In the genomic region with DNA sequence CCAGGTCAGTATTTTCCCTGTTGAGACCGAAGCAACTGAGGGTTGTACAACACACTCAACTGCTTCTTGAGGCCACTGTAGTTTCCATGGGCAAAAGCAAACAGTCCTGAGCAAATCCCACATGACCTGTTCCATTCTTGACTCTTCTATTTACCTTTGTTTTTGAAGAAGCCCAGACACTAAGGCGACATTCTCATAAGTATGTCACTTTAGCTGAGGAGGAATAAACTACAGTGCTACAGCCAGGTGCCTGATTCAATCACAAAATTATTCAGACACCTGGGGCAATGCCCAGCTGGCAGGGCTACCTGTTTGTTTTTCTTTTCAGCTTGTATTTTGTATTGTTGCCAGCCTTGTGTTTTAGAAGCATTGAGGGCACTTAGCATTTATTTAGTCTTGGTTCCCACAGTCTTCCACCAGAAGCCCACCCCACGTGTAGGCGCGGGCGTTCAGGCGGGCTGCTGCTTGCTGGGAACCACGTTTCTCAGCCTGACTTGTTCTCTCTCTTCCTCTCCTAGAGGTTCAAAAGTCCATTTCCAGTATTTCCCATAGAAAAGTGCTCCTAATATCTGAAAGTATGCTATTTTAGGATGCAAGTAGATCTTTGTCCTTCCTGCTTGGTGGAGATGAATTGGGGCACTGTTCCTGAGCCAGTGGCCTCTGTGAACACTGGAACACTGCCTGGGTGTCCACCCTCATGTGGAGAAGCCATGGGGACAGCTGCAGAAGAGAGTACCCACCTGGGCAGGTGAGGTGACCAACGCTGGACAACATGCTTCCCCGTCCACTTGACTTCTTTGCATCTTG, we compare ENCODE assay signal across 23 cellular contexts.
A peak's percentile ranks its signal among the peaks of the same experiment; 100 is the strongest.
DNase-seq lines count a peak whose midpoint lies in the region; ATAC-seq and TF ChIP-seq lines count a peak whose summit lies in the region.
"Had no signal": no experiment of that assay in that cellular context is flagged by ENCODE, and none has a peak within 500 bp of the region (broad histone marks: within the 10 kb centered on the region; RNA-seq: fewer than 3 reads in every experiment).

No MANE protein-coding gene starts in this region.

- no peaks in the 10 kb centered on the region for H3F3A ChIP-seq in PC-9 (ENCODE audit: insufficient read depth, low read depth)

- no peaks in the 10 kb centered on the region for H3K4me1 Mint-ChIP-seq in activated CD4-positive, alpha-beta T cell treated with anti-CD3 and anti-CD28 coated beads, Interleukin-2, amount 10 ng/mL, durations not matched to agents 24 days and 14 days
- H3K4me1 Mint-ChIP-seq: stimulated activated naive B cell treated with anti-CD40 and anti-IgM and Interleukin-4, amounts not matched to agents 10 μg/mL and 1 μg/mL and 100 μg/mL, for 72 hours had no signal

- H3K9me2 ChIP-seq in PC-9 (ENCODE audit: insufficient read depth), result no peaks in the 10 kb centered on the region

- TF ChIP-seq POLR2A in stomach (IDR thresholded peaks at IDR 0.05), result no peak

- intact Hi-C loops in mammary epithelial cell (cut with micrococcal nuclease) (no loop called here), PC-9 (cut with micrococcal nuclease; ENCODE audit: unreplicated experiment) (loop anchor here (1.0 kb wide), 1 partner anchor 14 kb away; no protein-coding TSS in a partner anchor), stomach (cut with DNase I; ENCODE audit: low total_unique reads) (no loop called here)
- intact Hi-C loops in activated CD4-positive, alpha-beta T cell treated with anti-CD3 and anti-CD28 coated beads, Interleukin-2, amount 10 ng/mL, durations not matched to agents 24 days and 14 days (cut with micrococcal nuclease), result no loop called here

- H3K9me3 ChIP-seq in mammary epithelial cell (replicated peaks; ENCODE audit: insufficient read depth, low read length) (no peaks in the 10 kb centered on the region), PC-9 (ENCODE audit: insufficient read depth, low read depth) (0 out of 2 replicates have a peak, but pooled peaks cover 6% of the 10 kb centered on the region), stomach (peaks cover 0 to 15% (median 10%) of the 10 kb centered on the region in 4 donors)

- H3K9ac ChIP-seq in mammary epithelial cell (ENCODE audit: insufficient read depth, low read length), result no peak overlapping the region
- H3K9ac ChIP-seq: BLaER1 had no signal

- POLR2A ChIA-PET in PC-9 (lab: Charles Lee; ENCODE audit: unreplicated experiment), result no interaction called here

- H3K79me2 ChIP-seq in mammary epithelial cell (ENCODE audit: insufficient read depth, low read length) (no peaks in the 10 kb centered on the region), PC-9 (ENCODE audit: low read depth) (no peaks in the 10 kb centered on the region)

- H3K36me3 Mint-ChIP-seq in activated CD4-positive, alpha-beta T cell treated with anti-CD3 and anti-CD28 coated beads, Interleukin-2, amount 10 ng/mL, durations not matched to agents 24 days and 14 days (ENCODE audit: low read depth), result no peaks in the 10 kb centered on the region
- H3K36me3 Mint-ChIP-seq: activated naive CD8-positive, alpha-beta T cell treated with anti-CD3 and anti-CD28 coated beads for 36 hours; stimulated activated naive B cell treated with anti-CD40 and anti-IgM and Interleukin-4, amounts not matched to agents 10 μg/mL and 1 μg/mL and 100 μg/mL, for 72 hours had no signal

- no peak for TF ChIP-seq CTCF in mammary epithelial cell (conservative IDR thresholded peaks at IDR 0.05 in 1 of 2, IDR thresholded peaks at IDR 0.05 in 1 of 2; ENCODE audit: extremely low read depth in 1 of 2, insufficient read depth in 1 of 2, low read depth in 1 of 2, low read length in 2 of 2)
- no peak for TF ChIP-seq CTCF in PC-9 (conservative IDR thresholded peaks at IDR 0.05)
- no peak for TF ChIP-seq CTCF in stomach (IDR thresholded peaks at IDR 0.05)

- no peaks in the 10 kb centered on the region for H3K9me3 Mint-ChIP-seq in activated CD4-positive, alpha-beta T cell treated with anti-CD3 and anti-CD28 coated beads, Interleukin-2, amount 10 ng/mL, durations not matched to agents 24 days and 14 days
- H3K9me3 Mint-ChIP-seq: activated naive CD8-positive, alpha-beta T cell treated with anti-CD3 and anti-CD28 coated beads for 36 hours had no signal

- no TSS peak for BruUV-seq in mammary epithelial cell (replicated peaks; lab: Mats Ljungman, UMichigan)
- no TSS peak for BruUV-seq in PC-9 (replicated peaks; lab: Mats Ljungman, UMichigan)

- H3K27ac ChIP-seq in mammary epithelial cell (ENCODE audit: insufficient read depth, low read depth, low read length), result no peak overlapping the region
- H3K27ac ChIP-seq in PC-9, result no peak overlapping the region
- peak overlapping the region in 3 of 5 donors; percentile 17 to 88 (median 77) for H3K27ac ChIP-seq in stomach
- H3K27ac ChIP-seq: A549, BLaER1, brain microvascular endothelial cell, epithelial cell of prostate, foreskin keratinocyte had no signal

- H3K27me3 ChIP-seq in mammary epithelial cell (ENCODE audit: insufficient read depth, low read length), result no peaks in the 10 kb centered on the region
- peaks cover 39% of the 10 kb centered on the region for H3K27me3 ChIP-seq in PC-9 (ENCODE audit: insufficient read depth, low read depth)
- H3K27me3 ChIP-seq in stomach, result no peaks in the 10 kb centered on the region
- H3K27me3 ChIP-seq: BLaER1 had no signal

- H3K27ac Mint-ChIP-seq in activated CD4-positive, alpha-beta T cell treated with anti-CD3 and anti-CD28 coated beads, Interleukin-2, amount 10 ng/mL, durations not matched to agents 24 days and 14 days, result no peak overlapping the region
- H3K27ac Mint-ChIP-seq: activated naive CD8-positive, alpha-beta T cell treated with anti-CD3 and anti-CD28 coated beads for 36 hours; dendritic cell treated with granulocyte-macrophage colony-stimulating factor and Interleukin-4, amounts not matched to agents 40 ng/mL and 50 ng/mL, for 4 days; stimulated activated naive B cell treated with anti-CD40 and anti-IgM and Interleukin-4, amounts not matched to agents 10 μg/mL and 1 μg/mL and 100 μg/mL, for 72 hours had no signal

- H3K36me3 ChIP-seq in mammary epithelial cell (ENCODE audit: insufficient read depth, low read length), result no peaks in the 10 kb centered on the region
- no peaks in the 10 kb centered on the region for H3K36me3 ChIP-seq in PC-9 (ENCODE audit: low read depth)
- no peaks in the 10 kb centered on the region for H3K36me3 ChIP-seq in stomach
- H3K36me3 ChIP-seq: BLaER1, brain microvascular endothelial cell had no signal

- H4K20me1 ChIP-seq in mammary epithelial cell (ENCODE audit: insufficient read depth, low read length) (no peaks in the 10 kb centered on the region), PC-9 (ENCODE audit: insufficient read depth) (no peaks in the 10 kb centered on the region)
- H4K20me1 ChIP-seq: BLaER1 had no signal

- no peak overlapping the region for H3K4me3 ChIP-seq in mammary epithelial cell (replicated peaks in 1 of 3; ENCODE audit: insufficient read depth in 1 of 3, low read depth in 2 of 3, low read length in 3 of 3)
- H3K4me3 ChIP-seq in PC-9, result no peak overlapping the region
- H3K4me3 ChIP-seq in stomach, result no peak overlapping the region
- H3K4me3 ChIP-seq: A549, BLaER1 had no signal

- DNase-seq in T47D (ENCODE audit: low read depth in 1 of 2, low spot score in 1 of 2), result peak; percentile 30 to 96
- DNase-seq in mammary epithelial cell, result no peak
- peak; percentile 96 for DNase-seq in NCI-H2029 treated with DMSO at 0.1 percent for 48 hours (lab: John Stamatoyannopoulos, UW)
- DNase-seq in PC-9, result peak; percentile 33 to 79
- DNase-seq in stomach, result no peak
- DNase-seq in activated CD4-positive, alpha-beta T cell treated with anti-CD3 and anti-CD28 coated beads, Interleukin-2, amount 10 ng/mL, durations not matched to agents 24 days and 14 days, result no peak
- no peak for DNase-seq in retina
- DNase-seq: activated CD4-positive, CD25-positive, alpha-beta regulatory T cell; activated naive CD8-positive, alpha-beta T cell treated with anti-CD3 and anti-CD28 coated beads for 36 hours; brain microvascular endothelial cell; GOT3; IMR-90; left colon; MM.1S; stimulated activated naive B cell treated with anti-CD40 and anti-IgM and Interleukin-4, amounts not matched to agents 10 μg/mL and 1 μg/mL and 100 μg/mL, for 72 hours; trophoblast cell had no signal

- 75% methylated on average over 10 of the region's 10 CpGs for WGBS in mammary epithelial cell (ENCODE audit: low coverage, missing lambda C conversion rate)
- WGBS in stomach, 5 donors, result 76 to 88% (median 82%) methylated on average over 9 to 10 of the region's 10 CpGs

- H2AFZ ChIP-seq in mammary epithelial cell (ENCODE audit: low read depth, low read length) (no peak overlapping the region), PC-9 (no peak overlapping the region)

- no peak for ATAC-seq in HG02798 (IDR thresholded peaks at IDR 0.05; ENCODE audit: poor library complexity, unreplicated experiment)
- ATAC-seq: A549; foreskin keratinocyte; left colon; sciatic nerve; stimulated activated naive B cell treated with anti-CD40 and anti-IgM and Interleukin-4, amounts not matched to agents 10 μg/mL and 1 μg/mL and 100 μg/mL, for 72 hours had no signal

- H3K4me1 ChIP-seq in mammary epithelial cell (ENCODE audit: insufficient read depth, low read length) (no peaks in the 10 kb centered on the region), PC-9 (replicated peaks; ENCODE audit: insufficient read depth) (peaks cover 15% of the 10 kb centered on the region), stomach (peaks cover 0 to 35% (median 21%) of the 10 kb centered on the region in 4 donors)
- H3K4me1 ChIP-seq: A549 had no signal

- in situ Hi-C loops in T47D (cut with HindIII; ENCODE audit: low pct_unique_long_range_greater_than_20kb, low sequenced_read_pairs), result no loop called here
- in situ Hi-C loops in mammary epithelial cell (cut with MboI; ENCODE audit: low sequenced_read_pairs in 2 of 2), result no loop called here

- dilution Hi-C loops in mammary epithelial cell (cut with HindIII; ENCODE audit: low sequenced_read_pairs), result no loop called here

- CTCF ChIA-PET in mammary epithelial cell (lab: Charles Lee; ENCODE audit: low non-redundant PET) (no interaction called here), PC-9 (lab: Charles Lee) (no interaction called here)

- H3K27me3 Mint-ChIP-seq in activated CD4-positive, alpha-beta T cell treated with anti-CD3 and anti-CD28 coated beads, Interleukin-2, amount 10 ng/mL, durations not matched to agents 24 days and 14 days, result peaks cover 6% of the 10 kb centered on the region

- TF ChIP-seq EP300 in stomach (IDR thresholded peaks at IDR 0.05), result no peak

- no peak overlapping the region for H3K4me2 ChIP-seq in mammary epithelial cell (ENCODE audit: insufficient read depth, low read depth, low read length)
- no peak overlapping the region for H3K4me2 ChIP-seq in PC-9
- H3K4me2 ChIP-seq: A549, BLaER1 had no signal

- no peak overlapping the region for H3K4me3 Mint-ChIP-seq in activated CD4-positive, alpha-beta T cell treated with anti-CD3 and anti-CD28 coated beads, Interleukin-2, amount 10 ng/mL, durations not matched to agents 24 days and 14 days
- H3K4me3 Mint-ChIP-seq: activated naive CD8-positive, alpha-beta T cell treated with anti-CD3 and anti-CD28 coated beads for 36 hours; dendritic cell treated with granulocyte-macrophage colony-stimulating factor and Interleukin-4, amounts not matched to agents 40 ng/mL and 50 ng/mL, for 4 days; stimulated activated naive B cell treated with anti-CD40 and anti-IgM and Interleukin-4, amounts not matched to agents 10 μg/mL and 1 μg/mL and 100 μg/mL, for 72 hours had no signal

Comparison
In these comparisons a context has a peak if more than half of its experiments do, and no peak if none do; other contexts are left out.
1. DNase-seq: peak in T47D (2 of 2), NCI-H2029 treated with DMSO at 0.1 percent for 48 hours (single experiment) and PC-9 (2 of 2); none in mammary epithelial cell (single experiment), stomach (single experiment), activated CD4-positive, alpha-beta T cell treated with anti-CD3 and anti-CD28 coated beads, Interleukin-2, amount 10 ng/mL, durations not matched to agents 24 days and 14 days (single experiment) and retina (single experiment).
2. H3K27ac ChIP-seq: peak in stomach (3 of 5); none in mammary epithelial cell (single experiment) and PC-9 (single experiment).